Comparison of ENCODE assay signal across 8 cellular contexts in genomic region chr15:101250331-101250730, GRCh38. TPM values are rescaled to one million over a fixed set of nuclear protein-coding genes. Genes with fewer than 3 reads are reported as not detected.
DNase-seq lines count a peak whose midpoint lies in the region; ATAC-seq, FAIRE-seq and TF ChIP-seq lines count a peak whose summit lies in the region.

No MANE protein-coding gene starts in this region.

- peak overlapping the region; percentile 81 for H3K4me3 ChIP-seq in DOHH2 (ENCODE audit: low read length)
- H3K4me3 ChIP-seq in bronchial epithelial cell (ENCODE audit: low read depth, low read length), result peak overlapping the region; percentile 56
- peak overlapping the region; percentile 57 for H3K4me3 ChIP-seq in lower leg skin (ENCODE audit: low read depth, poor library complexity, severe bottlenecking)

- H3K36me3 ChIP-seq in DOHH2 (ENCODE audit: control insufficient read depth, low read length), result 0 out of 2 replicates have a peak, but pooled peaks cover 7% of the 10 kb centered on the region
- H3K36me3 ChIP-seq in bronchial epithelial cell (ENCODE audit: control insufficient read depth, insufficient read depth, low read length), result peaks cover 2% of the 10 kb centered on the region

- intact Hi-C loops in lower leg skin (cut with DNase I; ENCODE audit: low total_unique reads), result loop anchor here (5.0 kb wide), 1 partner anchor 233 kb away; no protein-coding TSS in a partner anchor

- no peaks in the 10 kb centered on the region for H3K9me2 ChIP-seq in DOHH2 (replicated peaks; ENCODE audit: control insufficient read depth, low read length)

- peaks cover 10% of the 10 kb centered on the region; the same call in 1 of the 2 replicates for H3K27me3 ChIP-seq in DOHH2 (ENCODE audit: control insufficient read depth, low read length)
- H3K27me3 ChIP-seq in bronchial epithelial cell (ENCODE audit: control insufficient read depth, insufficient read depth, low read length), result no peaks in the 10 kb centered on the region

- H3K4me1 ChIP-seq in DOHH2 (ENCODE audit: control insufficient read depth, low read length), result peaks cover 50% of the 10 kb centered on the region

- H3K4me2 ChIP-seq in DOHH2 (ENCODE audit: low read length), result peak overlapping the region; percentile 94

- WGBS in lower leg skin, 2 donors, result 1 to 3% methylated on average over 4 of the region's 4 CpGs

- H4K20me1 ChIP-seq in DOHH2 (ENCODE audit: control insufficient read depth, insufficient read depth, low read depth, low read length), result peaks cover 20% of the 10 kb centered on the region; the same call in 1 of the 2 replicates

- TF ChIP-seq POLR2A in lower leg skin (IDR thresholded peaks at IDR 0.05), result no peak

- no peak for TF ChIP-seq CTCF in DOHH2 (IDR thresholded peaks at IDR 0.05; ENCODE audit: low read depth, low read length, poor library complexity, severe bottlenecking)
- TF ChIP-seq CTCF in bronchial epithelial cell (IDR thresholded peaks at IDR 0.05; ENCODE audit: insufficient read depth, low read length, severe bottlenecking), result no peak
- no peak for TF ChIP-seq CTCF in lower leg skin (IDR thresholded peaks at IDR 0.05)

- ATAC-seq in HG03280 (IDR thresholded peaks at IDR 0.05; ENCODE audit: unreplicated experiment), result no peak
- no peak for ATAC-seq in activated CD4-positive, CD25-positive, alpha-beta regulatory T cell treated with anti-CD3 and anti-CD28 coated beads, Interleukin-2, amount 50 U/mL, for 24 hours

- H3K9me3 ChIP-seq in DOHH2 (ENCODE audit: control insufficient read depth, insufficient read depth, low read length), result no peaks in the 10 kb centered on the region

- peaks cover 53% of the 10 kb centered on the region for H3K79me2 ChIP-seq in DOHH2 (ENCODE audit: control insufficient read depth, low read length)

- peaks cover 4% of the 10 kb centered on the region; the same call in 1 of the 2 replicates for H3F3A ChIP-seq in DOHH2 (ENCODE audit: control insufficient read depth, insufficient read depth)

- DNase-seq in M059J (ENCODE audit: low read depth) (peak; percentile 77), bronchial epithelial cell (ENCODE audit: low read depth) (peak; percentile 79), lower leg skin (ENCODE audit: low spot score in 2 of 2) (no peak), ureter (ENCODE audit: low spot score) (peak; percentile 33), globus pallidus (ENCODE audit: low spot score) (no peak)

- no peak for FAIRE-seq in bronchial epithelial cell (lab: Jason Lieb, UNC)

- H3K27ac ChIP-seq in DOHH2 (ENCODE audit: low read depth, low read length), result no peak overlapping the region

RNA-seq across cellular contexts. Expression of gene CHSY1, which starts 1.5 kb away (rescaled TPM):
- total RNA-seq in M059J (2014; rRNA removed; shearing (Covaris generic)), result 37.0 and 52.1 TPM in 2 replicates
- total RNA-seq in bronchial epithelial cell (18.7 and 21.6 TPM in 2 replicates), lower leg skin (10 to 100 TPM; 23.7 to 32.8 (median 29.9) TPM), ureter (47.0 TPM)

RNA-seq across cellular contexts. Expression of gene SELENOS, which starts 27.0 kb away (rescaled TPM):
- 85.5 and 86.5 TPM in 2 replicates for total RNA-seq in M059J (2014; rRNA removed; shearing (Covaris generic))
- total RNA-seq in bronchial epithelial cell (143 and 162 TPM in 2 replicates), lower leg skin (10 to 100 TPM; 64.9 to 74.5 (median 67.8) TPM), ureter (49.1 TPM)

RNA-seq across cellular contexts. Expression of gene SNRPA1, which starts 44.7 kb away (rescaled TPM):
- 27.6 and 32.6 TPM in 2 replicates for total RNA-seq in M059J (2014; rRNA removed; shearing (Covaris generic))
- 21.6 and 22.7 TPM in 2 replicates for total RNA-seq in bronchial epithelial cell
- total RNA-seq in lower leg skin, result 10 to 100 TPM; 29.0 to 48.4 (median 38.5) TPM
- 71.6 TPM for total RNA-seq in ureter

Comparison
In these comparisons a context has a peak if more than half of its experiments do, and no peak if none do; other contexts are left out.
1. DNase-seq: peak in M059J (single experiment), bronchial epithelial cell (single experiment) and ureter (single experiment); none in lower leg skin (0 of 2) and globus pallidus (single experiment).
2. Peak in every context shown above with its lines, with median percentiles within 50 percentile points of each other: H3K4me3 ChIP-seq.